In the genomic region with DNA sequence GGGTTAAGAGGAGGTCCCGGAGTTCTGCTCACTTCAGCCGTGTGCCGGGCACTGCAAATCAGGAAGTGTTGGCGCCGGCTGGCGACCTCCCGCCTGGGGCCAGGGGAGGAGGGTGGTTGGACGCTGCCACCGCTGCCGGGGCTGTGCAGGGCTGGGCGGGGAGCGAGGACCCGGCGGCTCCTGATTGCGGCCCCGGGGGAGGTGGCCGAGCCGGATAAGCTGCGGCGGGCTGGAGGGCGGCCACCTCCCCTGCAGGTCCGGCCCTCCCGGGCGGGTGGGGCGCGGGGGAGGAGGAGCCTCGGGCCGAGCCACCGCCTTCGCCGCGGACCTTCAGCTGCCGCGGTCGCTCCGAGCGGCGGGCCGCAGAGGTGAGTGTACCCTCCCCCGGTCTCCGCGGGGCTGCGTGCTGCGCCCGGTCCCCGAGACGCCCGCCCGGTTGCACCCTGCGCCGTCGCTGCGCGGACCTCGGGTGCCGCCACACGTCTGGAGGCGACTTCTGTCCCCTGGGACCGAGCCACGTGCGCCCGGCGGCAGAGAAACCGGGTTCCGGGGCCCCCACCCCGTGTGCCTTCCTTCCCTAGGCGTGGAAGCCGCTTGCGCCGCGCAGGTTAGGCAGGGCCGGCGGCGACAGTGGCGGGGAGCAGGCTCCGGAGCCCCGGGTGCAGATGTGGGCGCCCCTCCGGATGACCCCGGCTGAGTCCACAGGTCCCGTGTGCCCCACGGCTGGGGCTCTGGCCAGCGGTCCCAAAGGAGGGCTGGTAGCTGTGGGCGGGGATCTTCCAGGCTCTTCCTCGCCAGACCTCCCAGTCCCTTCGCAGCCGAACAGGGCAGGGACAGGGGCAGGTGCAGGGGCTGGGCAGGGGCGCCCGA, we compare ENCODE assay signal across 7 cellular contexts. TPM values are rescaled to one million over a fixed set of nuclear protein-coding genes. Genes with fewer than 3 reads are reported as not detected.
A peak's percentile ranks its signal among the peaks of the same experiment; 100 is the strongest.
DNase-seq lines count a peak whose midpoint lies in the region; ATAC-seq and TF ChIP-seq lines count a peak whose summit lies in the region.

A gene with protein sequence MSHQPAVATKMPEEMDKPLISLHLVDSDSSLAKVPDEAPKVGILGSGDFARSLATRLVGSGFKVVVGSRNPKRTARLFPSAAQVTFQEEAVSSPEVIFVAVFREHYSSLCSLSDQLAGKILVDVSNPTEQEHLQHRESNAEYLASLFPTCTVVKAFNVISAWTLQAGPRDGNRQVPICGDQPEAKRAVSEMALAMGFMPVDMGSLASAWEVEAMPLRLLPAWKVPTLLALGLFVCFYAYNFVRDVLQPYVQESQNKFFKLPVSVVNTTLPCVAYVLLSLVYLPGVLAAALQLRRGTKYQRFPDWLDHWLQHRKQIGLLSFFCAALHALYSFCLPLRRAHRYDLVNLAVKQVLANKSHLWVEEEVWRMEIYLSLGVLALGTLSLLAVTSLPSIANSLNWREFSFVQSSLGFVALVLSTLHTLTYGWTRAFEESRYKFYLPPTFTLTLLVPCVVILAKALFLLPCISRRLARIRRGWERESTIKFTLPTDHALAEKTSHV (plus strand): TSS at position 314 of the 870 bp plus-strand sequence. CDS start 7,179 bp downstream, outside the sequence.

- TF ChIP-seq CTCF in OCI-LY3 (IDR thresholded peaks at IDR 0.05; ENCODE audit: low read depth, low read length) (no peak), choroid plexus epithelial cell (conservative IDR thresholded peaks at IDR 0.05; ENCODE audit: low read depth, low read length) (no peak)

- intact Hi-C loops in left colon (cut with DNase I, micrococcal nuclease), result no loop called here

- H3K79me2 ChIP-seq in OCI-LY3 (ENCODE audit: low read length), result no peaks in the 10 kb centered on the region; the same call in 1 of the 2 replicates

- ATAC-seq in GM19467 (IDR thresholded peaks at IDR 0.05; ENCODE audit: unreplicated experiment) (peak; percentile 84), HG03460 (IDR thresholded peaks at IDR 0.05; ENCODE audit: unreplicated experiment) (peak; percentile 72), left colon (peak; percentile 89)
- ATAC-seq in stimulated activated naive CD8-positive, alpha-beta T cell treated with anti-CD3 and anti-CD28 coated beads, Interleukin-15, Interleukin-2, amounts not matched to agents 100 U/mL and 50 U/mL, for 24 hours, result peak; percentile 21

- no peaks in the 10 kb centered on the region for H3K36me3 ChIP-seq in OCI-LY3 (replicated peaks; ENCODE audit: low read depth, low read length)

- DNase-seq in GM03348 (ENCODE audit: low spot score) (peak; percentile 94), choroid plexus epithelial cell (ENCODE audit: low read depth) (peak; percentile 42), left colon (peak; percentile 80 to 83)
- DNase-seq in stimulated activated naive CD8-positive, alpha-beta T cell treated with anti-CD3 and anti-CD28 coated beads, Interleukin-15, Interleukin-2, amounts not matched to agents 100 U/mL and 50 U/mL, for 24 hours, result peak; percentile 25

- H3K4me1 ChIP-seq in OCI-LY3 (ENCODE audit: low read length), result peaks cover 14% of the 10 kb centered on the region

- H3K4me2 ChIP-seq in OCI-LY3 (ENCODE audit: low read length), result peak within 1 kb of the TSS; percentile 96

- H3K9ac ChIP-seq in OCI-LY3 (ENCODE audit: low read length), result peak within 1 kb of the TSS; percentile 79

- peaks cover 21% of the 10 kb centered on the region for H3K27me3 ChIP-seq in OCI-LY3 (ENCODE audit: low read depth, low read length)

- peak within 1 kb of the TSS; percentile 91 for H2AFZ ChIP-seq in OCI-LY3 (ENCODE audit: low read depth, low read length)

- H3K4me3 ChIP-seq in OCI-LY3 (ENCODE audit: low read length) (peak within 1 kb of the TSS; percentile 89), choroid plexus epithelial cell (ENCODE audit: low read depth, low read length) (peak within 1 kb of the TSS; percentile 75)

- 0 out of 2 replicates have a peak, but pooled peaks cover 4% of the 10 kb centered on the region for H4K20me1 ChIP-seq in OCI-LY3 (ENCODE audit: insufficient read depth, low read length)

- H3K27ac ChIP-seq in OCI-LY3 (ENCODE audit: low read length), result no peak within 1 kb of the TSS

- no peaks in the 10 kb centered on the region for H3K9me3 ChIP-seq in OCI-LY3 (ENCODE audit: insufficient read depth, low read length)

RNA-seq across cellular contexts. Expression of the gene that starts here (rescaled TPM):
- total RNA-seq in left colon, result 10 to 100 TPM; 19.4 to 29.6 TPM

Comparison
In these comparisons a context has a peak if more than half of its experiments do, and no peak if none do; other contexts are left out.
1. DNase-seq: peak in every context shown above with its lines; median percentile 94 in GM03348; 82 in left colon; 42 in choroid plexus epithelial cell; 25 in stimulated activated naive CD8-positive, alpha-beta T cell treated with anti-CD3 and anti-CD28 coated beads, Interleukin-15, Interleukin-2, amounts not matched to agents 100 U/mL and 50 U/mL, for 24 hours.
2. ATAC-seq: peak in every context shown above with its lines; median percentile 89 in left colon; 84 in GM19467; 72 in HG03460; 21 in stimulated activated naive CD8-positive, alpha-beta T cell treated with anti-CD3 and anti-CD28 coated beads, Interleukin-15, Interleukin-2, amounts not matched to agents 100 U/mL and 50 U/mL, for 24 hours.